In genomic region chr22:37244922-37245722, GRCh38 we compare ENCODE assay signal across 1 cellular context.
TF ChIP-seq lines count a peak whose summit lies in the region.

No MANE protein-coding gene starts in this region.

TF ChIP-seq in HepG2, 621 proteins besides CTCF, POLR2A, EP300 and RAD21:
- TF ChIP-seq FOSL2 (CRISPR knock-in tag; IDR thresholded peaks at IDR 0.05) (no peak), ZNF629 (CRISPR knock-in tag; conservative IDR thresholded peaks at IDR 0.05) (peak; percentile 62), PPARG (CRISPR knock-in tag; conservative IDR thresholded peaks at IDR 0.05) (no peak), NCOA2 (CRISPR knock-in tag; IDR thresholded peaks at IDR 0.05) (no peak)
